Comparison of ENCODE assay signal across 7 cellular contexts in genomic region chr4:41597494-41597893, GRCh38.
"Had no signal": no experiment of that assay in that cellular context is flagged by ENCODE, and none has a peak within 500 bp of the region (broad histone marks: within the 10 kb centered on the region; RNA-seq: fewer than 3 reads in every experiment).

No MANE protein-coding gene starts in this region.

- DNase-seq: GM23248, GOT3, H7, KBM-7 had no signal

- ATAC-seq: HCT116, HepG2 had no signal

- H3K27ac ChIP-seq: GM23248, HL-60 had no signal

- FAIRE-seq: HepG2 had no signal
